1 cellular context compared by ENCODE assay signal in the genomic region with DNA sequence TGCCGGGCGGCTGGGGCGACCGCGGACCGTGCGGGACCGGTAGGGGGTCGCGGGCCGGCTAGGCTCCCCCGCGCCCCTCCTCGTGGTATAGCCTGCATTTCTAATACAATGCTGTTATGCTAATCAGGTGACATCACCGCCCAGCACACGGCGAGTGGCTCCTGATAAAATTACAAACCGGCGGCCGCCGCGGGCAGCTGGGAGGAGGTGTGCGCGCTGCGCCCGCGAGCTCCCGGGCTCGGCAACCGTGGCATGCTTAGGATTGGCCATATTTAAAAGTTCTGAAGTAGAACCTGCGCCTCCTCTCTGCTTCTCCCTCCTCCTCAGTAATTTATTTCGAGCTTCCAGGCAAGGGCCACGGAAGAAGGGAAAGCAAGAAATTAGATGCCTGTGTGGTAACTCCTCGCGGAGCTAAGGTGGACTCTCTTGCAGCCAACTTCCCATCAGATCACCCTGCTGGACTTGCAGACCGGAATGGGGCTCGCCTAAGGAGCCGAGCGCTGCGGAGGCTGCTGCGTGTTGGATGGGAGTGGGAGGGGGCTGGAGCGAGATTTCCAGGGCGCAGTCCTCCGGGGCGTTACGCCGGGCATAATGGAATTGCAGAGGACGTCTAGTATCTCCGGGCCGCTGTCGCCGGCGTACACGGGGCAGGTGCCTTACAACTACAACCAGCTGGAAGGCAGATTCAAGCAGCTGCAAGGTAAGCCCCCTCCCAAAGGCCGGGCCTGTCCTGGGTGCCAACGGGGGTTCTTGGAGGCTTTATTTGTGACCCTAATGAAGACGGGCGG.
TF ChIP-seq lines count a peak whose summit lies in the region.

No MANE protein-coding gene starts in this region.

TF ChIP-seq in K562, 482 proteins besides CTCF, POLR2A, EP300 and RAD21 (continued from another document and continues in another):
- TF ChIP-seq, protein P1, sequence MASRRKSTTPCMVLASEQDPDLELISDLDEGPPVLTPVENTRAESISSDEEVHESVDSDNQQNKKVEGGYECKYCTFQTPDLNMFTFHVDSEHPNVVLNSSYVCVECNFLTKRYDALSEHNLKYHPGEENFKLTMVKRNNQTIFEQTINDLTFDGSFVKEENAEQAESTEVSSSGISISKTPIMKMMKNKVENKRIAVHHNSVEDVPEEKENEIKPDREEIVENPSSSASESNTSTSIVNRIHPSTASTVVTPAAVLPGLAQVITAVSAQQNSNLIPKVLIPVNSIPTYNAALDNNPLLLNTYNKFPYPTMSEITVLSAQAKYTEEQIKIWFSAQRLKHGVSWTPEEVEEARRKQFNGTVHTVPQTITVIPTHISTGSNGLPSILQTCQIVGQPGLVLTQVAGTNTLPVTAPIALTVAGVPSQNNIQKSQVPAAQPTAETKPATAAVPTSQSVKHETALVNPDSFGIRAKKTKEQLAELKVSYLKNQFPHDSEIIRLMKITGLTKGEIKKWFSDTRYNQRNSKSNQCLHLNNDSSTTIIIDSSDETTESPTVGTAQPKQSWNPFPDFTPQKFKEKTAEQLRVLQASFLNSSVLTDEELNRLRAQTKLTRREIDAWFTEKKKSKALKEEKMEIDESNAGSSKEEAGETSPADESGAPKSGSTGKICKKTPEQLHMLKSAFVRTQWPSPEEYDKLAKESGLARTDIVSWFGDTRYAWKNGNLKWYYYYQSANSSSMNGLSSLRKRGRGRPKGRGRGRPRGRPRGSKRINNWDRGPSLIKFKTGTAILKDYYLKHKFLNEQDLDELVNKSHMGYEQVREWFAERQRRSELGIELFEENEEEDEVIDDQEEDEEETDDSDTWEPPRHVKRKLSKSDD (conservative IDR thresholded peaks at IDR 0.05; ENCODE audit: low read length) = no peak
- TF ChIP-seq CBX2 (IDR thresholded peaks at IDR 0.05; ENCODE audit: insufficient read depth, low read length, poor library complexity, severe bottlenecking) (no peak), SIN3B (IDR thresholded peaks at IDR 0.05; ENCODE audit: low read depth) (0 out of 2 replicates have a peak, but pooled peaks have one; percentile 24), CEBPG (CRISPR knock-in tag; IDR thresholded peaks at IDR 0.05) (no peak), CEBPG (tag; conservative IDR thresholded peaks at IDR 0.05 in 1 of 2, IDR thresholded peaks at IDR 0.05 in 1 of 2) (no peak), HMGN3 (IDR thresholded peaks at IDR 0.05; ENCODE audit: borderline replicate concordance, extremely low read depth, insufficient read length, low read depth, low read length) (peak; percentile 8), TRIM28 (IDR thresholded peaks at IDR 0.05) (no peak), NR2C2 (CRISPR knock-in tag; IDR thresholded peaks at IDR 0.05) (no peak), NR2C2 (tag; IDR thresholded peaks at IDR 0.05) (no peak), ARID2 (IDR thresholded peaks at IDR 0.05) (no peak), NFXL1 (CRISPR knock-in tag; IDR thresholded peaks at IDR 0.05) (no peak), SMC3 (conservative IDR thresholded peaks at IDR 0.05; ENCODE audit: insufficient read depth, low read depth, low read length) (no peak), MTA2 (IDR thresholded peaks at IDR 0.05; ENCODE audit: low read depth) (no peak), ZNF584 (CRISPR knock-in tag; IDR thresholded peaks at IDR 0.05; ENCODE audit: low read depth) (no peak), ZFPM2 (CRISPR knock-in tag; IDR thresholded peaks at IDR 0.05) (no peak), TARDBP (IDR thresholded peaks at IDR 0.05) (no peak), HDAC1 (IDR thresholded peaks at IDR 0.05) (no peak), ETV6 (IDR thresholded peaks at IDR 0.05; ENCODE audit: borderline replicate concordance in 1 of 2, low read depth in 2 of 2, low read length in 1 of 2) (no peak), ETV6 (CRISPR knock-in tag; IDR thresholded peaks at IDR 0.05; ENCODE audit: borderline replicate concordance) (no peak), PHF21A (IDR thresholded peaks at IDR 0.05; ENCODE audit: borderline replicate concordance, low read depth) (no peak), RBM22 (IDR thresholded peaks at IDR 0.05; ENCODE audit: low read depth, low read length, poor library complexity, severe bottlenecking) (peak; percentile 36), SMAD1 (IDR thresholded peaks at IDR 0.05; ENCODE audit: low read depth, low read length, partially characterized antibody) (no peak), KDM4B (IDR thresholded peaks at IDR 0.05; ENCODE audit: borderline replicate concordance in 2 of 2, low read depth in 1 of 2) (no peak), ZNF316 (IDR thresholded peaks at IDR 0.05) (no peak), PTRF (tag; IDR thresholded peaks at IDR 0.05) (no peak), HNRNPLL (IDR thresholded peaks at IDR 0.05; ENCODE audit: low read depth, low read length, poor library complexity, severe bottlenecking) (no peak), POLR2AphosphoS5 (IDR thresholded peaks at IDR 0.05; ENCODE audit: control insufficient read depth, insufficient read depth, low read depth, low read length) (peak; percentile 43; the same call in 1 of the 2 replicates), SP2 (IDR thresholded peaks at IDR 0.05; ENCODE audit: extremely low read depth, low read depth, low read length, poor library complexity, severe bottlenecking) (no peak), ZNF133 (CRISPR knock-in tag; IDR thresholded peaks at IDR 0.05) (no peak)
- TF ChIP-seq, protein P2, sequence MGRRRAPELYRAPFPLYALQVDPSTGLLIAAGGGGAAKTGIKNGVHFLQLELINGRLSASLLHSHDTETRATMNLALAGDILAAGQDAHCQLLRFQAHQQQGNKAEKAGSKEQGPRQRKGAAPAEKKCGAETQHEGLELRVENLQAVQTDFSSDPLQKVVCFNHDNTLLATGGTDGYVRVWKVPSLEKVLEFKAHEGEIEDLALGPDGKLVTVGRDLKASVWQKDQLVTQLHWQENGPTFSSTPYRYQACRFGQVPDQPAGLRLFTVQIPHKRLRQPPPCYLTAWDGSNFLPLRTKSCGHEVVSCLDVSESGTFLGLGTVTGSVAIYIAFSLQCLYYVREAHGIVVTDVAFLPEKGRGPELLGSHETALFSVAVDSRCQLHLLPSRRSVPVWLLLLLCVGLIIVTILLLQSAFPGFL (CRISPR knock-in tag; IDR thresholded peaks at IDR 0.05) = no peak
- TF ChIP-seq, protein P3, sequence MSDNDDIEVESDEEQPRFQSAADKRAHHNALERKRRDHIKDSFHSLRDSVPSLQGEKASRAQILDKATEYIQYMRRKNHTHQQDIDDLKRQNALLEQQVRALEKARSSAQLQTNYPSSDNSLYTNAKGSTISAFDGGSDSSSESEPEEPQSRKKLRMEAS (CRISPR knock-in tag; IDR thresholded peaks at IDR 0.05) = no peak; the same call in 1 of the 2 replicates
- TF ChIP-seq, protein P4, sequence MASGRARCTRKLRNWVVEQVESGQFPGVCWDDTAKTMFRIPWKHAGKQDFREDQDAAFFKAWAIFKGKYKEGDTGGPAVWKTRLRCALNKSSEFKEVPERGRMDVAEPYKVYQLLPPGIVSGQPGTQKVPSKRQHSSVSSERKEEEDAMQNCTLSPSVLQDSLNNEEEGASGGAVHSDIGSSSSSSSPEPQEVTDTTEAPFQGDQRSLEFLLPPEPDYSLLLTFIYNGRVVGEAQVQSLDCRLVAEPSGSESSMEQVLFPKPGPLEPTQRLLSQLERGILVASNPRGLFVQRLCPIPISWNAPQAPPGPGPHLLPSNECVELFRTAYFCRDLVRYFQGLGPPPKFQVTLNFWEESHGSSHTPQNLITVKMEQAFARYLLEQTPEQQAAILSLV (tag; IDR thresholded peaks at IDR 0.05) = no peak
- TF ChIP-seq, protein P5, sequence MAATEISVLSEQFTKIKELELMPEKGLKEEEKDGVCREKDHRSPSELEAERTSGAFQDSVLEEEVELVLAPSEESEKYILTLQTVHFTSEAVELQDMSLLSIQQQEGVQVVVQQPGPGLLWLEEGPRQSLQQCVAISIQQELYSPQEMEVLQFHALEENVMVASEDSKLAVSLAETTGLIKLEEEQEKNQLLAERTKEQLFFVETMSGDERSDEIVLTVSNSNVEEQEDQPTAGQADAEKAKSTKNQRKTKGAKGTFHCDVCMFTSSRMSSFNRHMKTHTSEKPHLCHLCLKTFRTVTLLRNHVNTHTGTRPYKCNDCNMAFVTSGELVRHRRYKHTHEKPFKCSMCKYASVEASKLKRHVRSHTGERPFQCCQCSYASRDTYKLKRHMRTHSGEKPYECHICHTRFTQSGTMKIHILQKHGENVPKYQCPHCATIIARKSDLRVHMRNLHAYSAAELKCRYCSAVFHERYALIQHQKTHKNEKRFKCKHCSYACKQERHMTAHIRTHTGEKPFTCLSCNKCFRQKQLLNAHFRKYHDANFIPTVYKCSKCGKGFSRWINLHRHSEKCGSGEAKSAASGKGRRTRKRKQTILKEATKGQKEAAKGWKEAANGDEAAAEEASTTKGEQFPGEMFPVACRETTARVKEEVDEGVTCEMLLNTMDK (IDR thresholded peaks at IDR 0.05; ENCODE audit: borderline replicate concordance, insufficient read depth, low read depth, low read length, poor library complexity, severe bottlenecking) = no peak
- TF ChIP-seq, protein P6, sequence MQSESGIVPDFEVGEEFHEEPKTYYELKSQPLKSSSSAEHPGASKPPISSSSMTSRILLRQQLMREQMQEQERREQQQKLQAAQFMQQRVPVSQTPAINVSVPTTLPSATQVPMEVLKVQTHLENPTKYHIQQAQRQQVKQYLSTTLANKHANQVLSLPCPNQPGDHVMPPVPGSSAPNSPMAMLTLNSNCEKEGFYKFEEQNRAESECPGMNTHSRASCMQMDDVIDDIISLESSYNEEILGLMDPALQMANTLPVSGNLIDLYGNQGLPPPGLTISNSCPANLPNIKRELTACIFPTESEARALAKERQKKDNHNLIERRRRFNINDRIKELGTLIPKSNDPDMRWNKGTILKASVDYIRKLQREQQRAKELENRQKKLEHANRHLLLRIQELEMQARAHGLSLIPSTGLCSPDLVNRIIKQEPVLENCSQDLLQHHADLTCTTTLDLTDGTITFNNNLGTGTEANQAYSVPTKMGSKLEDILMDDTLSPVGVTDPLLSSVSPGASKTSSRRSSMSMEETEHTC (IDR thresholded peaks at IDR 0.05) = no peak
- TF ChIP-seq, protein P7, sequence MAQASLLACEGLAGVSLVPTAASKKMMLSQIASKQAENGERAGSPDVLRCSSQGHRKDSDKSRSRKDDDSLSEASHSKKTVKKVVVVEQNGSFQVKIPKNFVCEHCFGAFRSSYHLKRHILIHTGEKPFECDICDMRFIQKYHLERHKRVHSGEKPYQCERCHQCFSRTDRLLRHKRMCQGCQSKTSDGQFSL (CRISPR knock-in tag; IDR thresholded peaks at IDR 0.05) = no peak
- TF ChIP-seq, protein P7 (tag; IDR thresholded peaks at IDR 0.05) = no peak
- TF ChIP-seq, protein P8, sequence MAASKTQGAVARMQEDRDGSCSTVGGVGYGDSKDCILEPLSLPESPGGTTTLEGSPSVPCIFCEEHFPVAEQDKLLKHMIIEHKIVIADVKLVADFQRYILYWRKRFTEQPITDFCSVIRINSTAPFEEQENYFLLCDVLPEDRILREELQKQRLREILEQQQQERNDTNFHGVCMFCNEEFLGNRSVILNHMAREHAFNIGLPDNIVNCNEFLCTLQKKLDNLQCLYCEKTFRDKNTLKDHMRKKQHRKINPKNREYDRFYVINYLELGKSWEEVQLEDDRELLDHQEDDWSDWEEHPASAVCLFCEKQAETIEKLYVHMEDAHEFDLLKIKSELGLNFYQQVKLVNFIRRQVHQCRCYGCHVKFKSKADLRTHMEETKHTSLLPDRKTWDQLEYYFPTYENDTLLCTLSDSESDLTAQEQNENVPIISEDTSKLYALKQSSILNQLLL (CRISPR knock-in tag; IDR thresholded peaks at IDR 0.05; ENCODE audit: borderline replicate concordance) = no peak
- TF ChIP-seq, protein P9, sequence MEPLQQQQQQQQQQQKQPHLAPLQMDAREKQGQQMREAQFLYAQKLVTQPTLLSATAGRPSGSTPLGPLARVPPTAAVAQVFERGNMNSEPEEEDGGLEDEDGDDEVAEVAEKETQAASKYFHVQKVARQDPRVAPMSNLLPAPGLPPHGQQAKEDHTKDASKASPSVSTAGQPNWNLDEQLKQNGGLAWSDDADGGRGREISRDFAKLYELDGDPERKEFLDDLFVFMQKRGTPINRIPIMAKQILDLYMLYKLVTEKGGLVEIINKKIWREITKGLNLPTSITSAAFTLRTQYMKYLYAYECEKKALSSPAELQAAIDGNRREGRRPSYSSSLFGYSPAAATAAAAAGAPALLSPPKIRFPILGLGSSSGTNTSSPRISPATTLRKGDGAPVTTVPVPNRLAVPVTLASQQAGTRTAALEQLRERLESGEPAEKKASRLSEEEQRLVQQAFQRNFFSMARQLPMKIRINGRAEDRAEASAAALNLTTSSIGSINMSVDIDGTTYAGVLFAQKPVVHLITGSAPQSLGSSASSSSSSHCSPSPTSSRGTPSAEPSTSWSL (CRISPR knock-in tag; IDR thresholded peaks at IDR 0.05; ENCODE audit: borderline replicate concordance) = no peak
- TF ChIP-seq, protein P10, sequence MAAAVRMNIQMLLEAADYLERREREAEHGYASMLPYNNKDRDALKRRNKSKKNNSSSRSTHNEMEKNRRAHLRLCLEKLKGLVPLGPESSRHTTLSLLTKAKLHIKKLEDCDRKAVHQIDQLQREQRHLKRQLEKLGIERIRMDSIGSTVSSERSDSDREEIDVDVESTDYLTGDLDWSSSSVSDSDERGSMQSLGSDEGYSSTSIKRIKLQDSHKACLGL (CRISPR knock-in tag; IDR thresholded peaks at IDR 0.05; ENCODE audit: borderline replicate concordance, poor library complexity, severe bottlenecking) = peak; percentile 9
- TF ChIP-seq, protein P11, sequence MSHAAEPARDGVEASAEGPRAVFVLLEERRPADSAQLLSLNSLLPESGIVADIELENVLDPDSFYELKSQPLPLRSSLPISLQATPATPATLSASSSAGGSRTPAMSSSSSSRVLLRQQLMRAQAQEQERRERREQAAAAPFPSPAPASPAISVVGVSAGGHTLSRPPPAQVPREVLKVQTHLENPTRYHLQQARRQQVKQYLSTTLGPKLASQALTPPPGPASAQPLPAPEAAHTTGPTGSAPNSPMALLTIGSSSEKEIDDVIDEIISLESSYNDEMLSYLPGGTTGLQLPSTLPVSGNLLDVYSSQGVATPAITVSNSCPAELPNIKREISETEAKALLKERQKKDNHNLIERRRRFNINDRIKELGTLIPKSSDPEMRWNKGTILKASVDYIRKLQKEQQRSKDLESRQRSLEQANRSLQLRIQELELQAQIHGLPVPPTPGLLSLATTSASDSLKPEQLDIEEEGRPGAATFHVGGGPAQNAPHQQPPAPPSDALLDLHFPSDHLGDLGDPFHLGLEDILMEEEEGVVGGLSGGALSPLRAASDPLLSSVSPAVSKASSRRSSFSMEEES (CRISPR knock-in tag; IDR thresholded peaks at IDR 0.05) = no peak
- TF ChIP-seq, protein P12, sequence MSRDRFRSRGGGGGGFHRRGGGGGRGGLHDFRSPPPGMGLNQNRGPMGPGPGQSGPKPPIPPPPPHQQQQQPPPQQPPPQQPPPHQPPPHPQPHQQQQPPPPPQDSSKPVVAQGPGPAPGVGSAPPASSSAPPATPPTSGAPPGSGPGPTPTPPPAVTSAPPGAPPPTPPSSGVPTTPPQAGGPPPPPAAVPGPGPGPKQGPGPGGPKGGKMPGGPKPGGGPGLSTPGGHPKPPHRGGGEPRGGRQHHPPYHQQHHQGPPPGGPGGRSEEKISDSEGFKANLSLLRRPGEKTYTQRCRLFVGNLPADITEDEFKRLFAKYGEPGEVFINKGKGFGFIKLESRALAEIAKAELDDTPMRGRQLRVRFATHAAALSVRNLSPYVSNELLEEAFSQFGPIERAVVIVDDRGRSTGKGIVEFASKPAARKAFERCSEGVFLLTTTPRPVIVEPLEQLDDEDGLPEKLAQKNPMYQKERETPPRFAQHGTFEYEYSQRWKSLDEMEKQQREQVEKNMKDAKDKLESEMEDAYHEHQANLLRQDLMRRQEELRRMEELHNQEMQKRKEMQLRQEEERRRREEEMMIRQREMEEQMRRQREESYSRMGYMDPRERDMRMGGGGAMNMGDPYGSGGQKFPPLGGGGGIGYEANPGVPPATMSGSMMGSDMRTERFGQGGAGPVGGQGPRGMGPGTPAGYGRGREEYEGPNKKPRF (IDR thresholded peaks at IDR 0.05; ENCODE audit: low read depth, low read length) = no peak
